Comparison of ENCODE assay signal across 8 cellular contexts in the genomic region with DNA sequence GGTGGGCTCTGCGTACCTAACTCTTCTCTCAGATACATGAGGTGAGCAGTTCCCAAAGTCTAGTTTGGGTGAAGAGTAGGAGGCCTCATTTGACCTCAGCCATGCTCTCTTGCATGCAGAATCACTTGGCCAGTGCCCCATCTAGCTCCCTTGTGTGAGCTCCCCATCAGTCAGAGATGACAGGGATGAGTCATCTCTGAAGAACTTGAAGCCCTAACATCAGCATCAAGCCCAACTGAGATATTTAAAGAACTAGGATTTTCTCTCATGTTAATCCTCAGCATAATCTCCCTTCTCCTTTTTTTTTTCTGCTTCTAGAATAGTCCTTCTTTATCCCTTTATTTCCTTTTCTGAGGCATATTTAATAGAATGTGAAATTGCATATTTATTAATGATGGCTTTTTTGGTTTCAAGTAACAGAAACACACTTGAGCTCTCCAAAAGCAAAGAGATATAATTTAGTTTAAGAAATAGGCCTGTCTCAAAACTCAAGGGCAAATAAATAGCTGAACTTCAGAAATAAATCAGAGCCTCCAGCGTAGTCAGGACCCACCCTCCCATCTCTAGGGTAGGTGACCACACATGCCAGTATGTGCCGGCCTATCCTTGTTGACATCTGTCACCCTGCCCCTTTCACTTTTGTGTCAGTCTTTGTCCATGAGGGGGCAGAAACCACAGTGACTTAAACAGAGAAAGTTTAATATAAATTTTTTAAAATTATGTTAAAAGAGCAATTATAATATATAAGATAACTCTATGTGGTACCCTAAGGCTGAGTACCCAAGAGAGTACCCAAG.
A peak's percentile ranks its signal among the peaks of the same experiment; 100 is the strongest.
DNase-seq lines count a peak whose midpoint lies in the region; ATAC-seq and TF ChIP-seq lines count a peak whose summit lies in the region.

No MANE protein-coding gene starts in this region.

- ATAC-seq in GM18520 (IDR thresholded peaks at IDR 0.05; ENCODE audit: unreplicated experiment) = peak; percentile 49
- peak; percentile 80 for ATAC-seq in HG02588 (IDR thresholded peaks at IDR 0.05; ENCODE audit: unreplicated experiment)
- ATAC-seq in WTC11 = no peak

- POLR2A ChIA-PET in WTC11 (lab: Charles Lee) = no interaction called here

- DNase-seq in NOMO-1 treated with dmso at 0.1 percent for 144 hours (lab: John Stamatoyannopoulos, UW; ENCODE audit: unreplicated experiment) = peak; percentile 51
- peak; percentile 21 for DNase-seq in iPS-NIHi11 (ENCODE audit: low spot score)
- no peak for DNase-seq in WTC11 (ENCODE audit: low spot score)
- no peak for DNase-seq in activated naive CD4-positive, alpha-beta T cell treated with anti-CD3 and anti-CD28 coated beads for 36 hours
- no peak for DNase-seq in NCI-H2081 treated with DMSO at 0.1 percent for 48 hours (lab: John Stamatoyannopoulos, UW)
- DNase-seq in NCI-H1105 (lab: John Stamatoyannopoulos, UW) = no peak

- no peaks in the 10 kb centered on the region for H3K36me3 Mint-ChIP-seq in WTC11
- no peaks in the 10 kb centered on the region for H3K36me3 Mint-ChIP-seq in activated naive CD4-positive, alpha-beta T cell treated with anti-CD3 and anti-CD28 coated beads for 36 hours (ENCODE audit: low read depth)

- TF ChIP-seq CTCF in WTC11 (IDR thresholded peaks at IDR 0.05) = no peak

- H3K27me3 Mint-ChIP-seq in WTC11 (ENCODE audit: low read depth) = no peaks in the 10 kb centered on the region
- H3K27me3 Mint-ChIP-seq in activated naive CD4-positive, alpha-beta T cell treated with anti-CD3 and anti-CD28 coated beads for 36 hours (ENCODE audit: low read depth) = peaks cover 1% of the 10 kb centered on the region

- no peak overlapping the region for H3K4me3 Mint-ChIP-seq in WTC11
- H3K4me3 Mint-ChIP-seq in activated naive CD4-positive, alpha-beta T cell treated with anti-CD3 and anti-CD28 coated beads for 36 hours = no peak overlapping the region

- no peak overlapping the region for H3K27ac Mint-ChIP-seq in WTC11
- H3K27ac Mint-ChIP-seq in activated naive CD4-positive, alpha-beta T cell treated with anti-CD3 and anti-CD28 coated beads for 36 hours = no peak overlapping the region

- no peaks in the 10 kb centered on the region for H3K4me1 Mint-ChIP-seq in WTC11
- no peaks in the 10 kb centered on the region for H3K4me1 Mint-ChIP-seq in activated naive CD4-positive, alpha-beta T cell treated with anti-CD3 and anti-CD28 coated beads for 36 hours (ENCODE audit: low read depth)

- no peaks in the 10 kb centered on the region for H3K9me3 Mint-ChIP-seq in WTC11
- H3K9me3 Mint-ChIP-seq in activated naive CD4-positive, alpha-beta T cell treated with anti-CD3 and anti-CD28 coated beads for 36 hours = no peaks in the 10 kb centered on the region

- CTCF ChIA-PET in WTC11 (lab: Charles Lee) = interaction anchor here (0.6 to 1.2 kb wide), 2 partner anchors 79 to 500 kb away, joined by 3 read pairs; no protein-coding TSS in a partner anchor
- CTCF ChIA-PET in activated naive CD4-positive, alpha-beta T cell treated with anti-CD3 and anti-CD28 coated beads for 36 hours (lab: Charles Lee) = no interaction called here

- intact Hi-C loops in activated naive CD4-positive, alpha-beta T cell treated with anti-CD3 and anti-CD28 coated beads for 36 hours (cut with micrococcal nuclease) = loop anchor here (5.0 kb wide), 3 partner anchors 87 to 808 kb away; partner anchors contain the start of gene NIBAN1

TF ChIP-seq in WTC11, 78 proteins besides CTCF, POLR2A, EP300 and RAD21:
- TF ChIP-seq NFYB (CRISPR knock-in tag; conservative IDR thresholded peaks at IDR 0.05; ENCODE audit: low read depth) (no peak), ZNF512 (CRISPR knock-in tag; IDR thresholded peaks at IDR 0.05; ENCODE audit: borderline replicate concordance) (no peak), ETV6 (CRISPR knock-in tag; IDR thresholded peaks at IDR 0.05) (no peak), GABPB1 (CRISPR knock-in tag; IDR thresholded peaks at IDR 0.05) (no peak), ZSCAN18 (CRISPR knock-in tag; IDR thresholded peaks at IDR 0.05) (no peak), PREB (CRISPR knock-in tag; IDR thresholded peaks at IDR 0.05; ENCODE audit: borderline replicate concordance) (no peak)
- TF ChIP-seq, protein P1, sequence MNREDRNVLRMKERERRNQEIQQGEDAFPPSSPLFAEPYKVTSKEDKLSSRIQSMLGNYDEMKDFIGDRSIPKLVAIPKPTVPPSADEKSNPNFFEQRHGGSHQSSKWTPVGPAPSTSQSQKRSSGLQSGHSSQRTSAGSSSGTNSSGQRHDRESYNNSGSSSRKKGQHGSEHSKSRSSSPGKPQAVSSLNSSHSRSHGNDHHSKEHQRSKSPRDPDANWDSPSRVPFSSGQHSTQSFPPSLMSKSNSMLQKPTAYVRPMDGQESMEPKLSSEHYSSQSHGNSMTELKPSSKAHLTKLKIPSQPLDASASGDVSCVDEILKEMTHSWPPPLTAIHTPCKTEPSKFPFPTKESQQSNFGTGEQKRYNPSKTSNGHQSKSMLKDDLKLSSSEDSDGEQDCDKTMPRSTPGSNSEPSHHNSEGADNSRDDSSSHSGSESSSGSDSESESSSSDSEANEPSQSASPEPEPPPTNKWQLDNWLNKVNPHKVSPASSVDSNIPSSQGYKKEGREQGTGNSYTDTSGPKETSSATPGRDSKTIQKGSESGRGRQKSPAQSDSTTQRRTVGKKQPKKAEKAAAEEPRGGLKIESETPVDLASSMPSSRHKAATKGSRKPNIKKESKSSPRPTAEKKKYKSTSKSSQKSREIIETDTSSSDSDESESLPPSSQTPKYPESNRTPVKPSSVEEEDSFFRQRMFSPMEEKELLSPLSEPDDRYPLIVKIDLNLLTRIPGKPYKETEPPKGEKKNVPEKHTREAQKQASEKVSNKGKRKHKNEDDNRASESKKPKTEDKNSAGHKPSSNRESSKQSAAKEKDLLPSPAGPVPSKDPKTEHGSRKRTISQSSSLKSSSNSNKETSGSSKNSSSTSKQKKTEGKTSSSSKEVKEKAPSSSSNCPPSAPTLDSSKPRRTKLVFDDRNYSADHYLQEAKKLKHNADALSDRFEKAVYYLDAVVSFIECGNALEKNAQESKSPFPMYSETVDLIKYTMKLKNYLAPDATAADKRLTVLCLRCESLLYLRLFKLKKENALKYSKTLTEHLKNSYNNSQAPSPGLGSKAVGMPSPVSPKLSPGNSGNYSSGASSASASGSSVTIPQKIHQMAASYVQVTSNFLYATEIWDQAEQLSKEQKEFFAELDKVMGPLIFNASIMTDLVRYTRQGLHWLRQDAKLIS (CRISPR knock-in tag; IDR thresholded peaks at IDR 0.05; ENCODE audit: borderline replicate concordance) = no peak
- TF ChIP-seq, protein P2, sequence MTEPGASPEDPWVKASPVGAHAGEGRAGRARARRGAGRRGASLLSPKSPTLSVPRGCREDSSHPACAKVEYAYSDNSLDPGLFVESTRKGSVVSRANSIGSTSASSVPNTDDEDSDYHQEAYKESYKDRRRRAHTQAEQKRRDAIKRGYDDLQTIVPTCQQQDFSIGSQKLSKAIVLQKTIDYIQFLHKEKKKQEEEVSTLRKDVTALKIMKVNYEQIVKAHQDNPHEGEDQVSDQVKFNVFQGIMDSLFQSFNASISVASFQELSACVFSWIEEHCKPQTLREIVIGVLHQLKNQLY (CRISPR knock-in tag; IDR thresholded peaks at IDR 0.05) = no peak
- TF ChIP-seq, protein P3, sequence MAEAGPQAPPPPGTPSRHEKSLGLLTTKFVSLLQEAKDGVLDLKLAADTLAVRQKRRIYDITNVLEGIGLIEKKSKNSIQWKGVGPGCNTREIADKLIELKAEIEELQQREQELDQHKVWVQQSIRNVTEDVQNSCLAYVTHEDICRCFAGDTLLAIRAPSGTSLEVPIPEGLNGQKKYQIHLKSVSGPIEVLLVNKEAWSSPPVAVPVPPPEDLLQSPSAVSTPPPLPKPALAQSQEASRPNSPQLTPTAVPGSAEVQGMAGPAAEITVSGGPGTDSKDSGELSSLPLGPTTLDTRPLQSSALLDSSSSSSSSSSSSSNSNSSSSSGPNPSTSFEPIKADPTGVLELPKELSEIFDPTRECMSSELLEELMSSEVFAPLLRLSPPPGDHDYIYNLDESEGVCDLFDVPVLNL (CRISPR knock-in tag; IDR thresholded peaks at IDR 0.05; ENCODE audit: borderline replicate concordance, low read depth) = no peak

Comparison
In these comparisons a context has a peak if more than half of its experiments do, and no peak if none do; other contexts are left out.
1. DNase-seq: peak in NOMO-1 treated with dmso at 0.1 percent for 144 hours (single experiment) and iPS-NIHi11 (single experiment); none in WTC11 (single experiment), activated naive CD4-positive, alpha-beta T cell treated with anti-CD3 and anti-CD28 coated beads for 36 hours (single experiment), NCI-H2081 treated with DMSO at 0.1 percent for 48 hours (single experiment) and NCI-H1105 (single experiment).